8 cellular contexts compared by ENCODE assay signal in the genomic region with DNA sequence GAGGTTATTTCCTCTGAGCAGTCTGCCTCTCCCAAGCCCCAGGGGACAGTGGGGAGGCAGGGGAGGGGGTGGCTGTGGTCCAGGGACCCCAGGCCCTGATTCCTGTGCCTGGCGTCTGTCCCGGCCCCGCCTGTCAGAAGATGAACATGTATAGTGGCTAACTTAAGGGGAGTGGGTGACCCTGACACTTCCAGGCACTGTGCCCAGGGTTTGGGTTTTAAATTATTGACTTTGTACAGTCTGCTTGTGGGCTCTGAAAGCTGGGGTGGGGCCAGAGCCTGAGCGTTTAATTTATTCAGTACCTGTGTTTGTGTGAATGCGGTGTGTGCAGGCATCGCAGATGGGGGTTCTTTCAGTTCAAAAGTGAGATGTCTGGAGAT. TPM values are rescaled to one million over a fixed set of nuclear protein-coding genes. Genes with fewer than 3 reads are reported as not detected.
A peak's percentile ranks its signal among the peaks of the same experiment; 100 is the strongest.
DNase-seq lines count a peak whose midpoint lies in the region; ATAC-seq and TF ChIP-seq lines count a peak whose summit lies in the region.

No MANE protein-coding gene starts in this region.

- POLR2A ChIA-PET in activated CD8-positive, alpha-beta T cell treated with anti-CD3 and anti-CD28 coated beads, Interleukin-2, amount 10 ng/mL, durations not matched to agents 7 days and 5 days (lab: Charles Lee): no interaction called here

- H3K36me3 Mint-ChIP-seq in GM23338 (ENCODE audit: low read depth): peaks cover 19% of the 10 kb centered on the region
- H3K36me3 Mint-ChIP-seq in activated CD8-positive, alpha-beta T cell treated with anti-CD3 and anti-CD28 coated beads, Interleukin-2, amount 10 ng/mL, durations not matched to agents 7 days and 5 days (ENCODE audit: low read depth): peaks cover 30% of the 10 kb centered on the region
- H3K36me3 Mint-ChIP-seq in glutamatergic neuron (ENCODE audit: unreplicated experiment): no peaks in the 10 kb centered on the region

- H3K4me3 ChIP-seq in GM23338: no peak overlapping the region
- peak overlapping the region; percentile 61 to 86 (median 78) for H3K4me3 ChIP-seq in skeletal muscle tissue (ENCODE audit: low read length in 3 of 3)

- 0 out of 2 replicates have a peak, but pooled peaks cover 5% of the 10 kb centered on the region for H4K20me1 ChIP-seq in GM23338 (replicated peaks; ENCODE audit: insufficient read depth)

- no peak overlapping the region for H2AFZ ChIP-seq in GM23338

- H3K27ac ChIP-seq in GM23338 (ENCODE audit: low read depth) (no peak overlapping the region), skeletal muscle tissue (ENCODE audit: low read depth, low read length) (peak overlapping the region; percentile 83)

- H3K9me3 ChIP-seq in skeletal muscle tissue (ENCODE audit: control insufficient read depth in 3 of 3, low read length in 3 of 3): no peaks in the 10 kb centered on the region

- CTCF ChIA-PET in activated CD8-positive, alpha-beta T cell treated with anti-CD3 and anti-CD28 coated beads, Interleukin-2, amount 10 ng/mL, durations not matched to agents 7 days and 5 days (lab: Charles Lee): no interaction called here

- H3K27me3 Mint-ChIP-seq in GM23338 (ENCODE audit: insufficient read depth, low read depth, poor library complexity) (peaks cover 9% of the 10 kb centered on the region), glutamatergic neuron (ENCODE audit: unreplicated experiment) (peaks cover 12% of the 10 kb centered on the region)
- no peaks in the 10 kb centered on the region for H3K27me3 Mint-ChIP-seq in activated CD8-positive, alpha-beta T cell treated with anti-CD3 and anti-CD28 coated beads, Interleukin-2, amount 10 ng/mL, durations not matched to agents 7 days and 5 days (ENCODE audit: low read depth)

- H3K4me1 Mint-ChIP-seq in GM23338: peaks cover 9% of the 10 kb centered on the region
- peaks cover 43% of the 10 kb centered on the region for H3K4me1 Mint-ChIP-seq in activated CD8-positive, alpha-beta T cell treated with anti-CD3 and anti-CD28 coated beads, Interleukin-2, amount 10 ng/mL, durations not matched to agents 7 days and 5 days (ENCODE audit: low read depth)
- H3K4me1 Mint-ChIP-seq in glutamatergic neuron (ENCODE audit: low read depth, unreplicated experiment): peaks cover 8% of the 10 kb centered on the region

- peaks cover 14% of the 10 kb centered on the region for H3K79me2 ChIP-seq in GM23338 (replicated peaks; ENCODE audit: insufficient read depth)

- no peaks in the 10 kb centered on the region for H3K9me2 ChIP-seq in GM23338 (ENCODE audit: insufficient read depth)

- H3K9me3 Mint-ChIP-seq in GM23338 (no peaks in the 10 kb centered on the region; the same call in 2 of the 3 replicates), glutamatergic neuron (ENCODE audit: unreplicated experiment) (peaks cover 10% of the 10 kb centered on the region)
- no peaks in the 10 kb centered on the region for H3K9me3 Mint-ChIP-seq in activated CD8-positive, alpha-beta T cell treated with anti-CD3 and anti-CD28 coated beads, Interleukin-2, amount 10 ng/mL, durations not matched to agents 7 days and 5 days (ENCODE audit: insufficient read depth)

- H3K4me3 Mint-ChIP-seq in GM23338 (peak overlapping the region; percentile 26; the same call in 2 of the 3 replicates), glutamatergic neuron (ENCODE audit: unreplicated experiment) (peak overlapping the region; percentile 75)
- H3K4me3 Mint-ChIP-seq in activated CD8-positive, alpha-beta T cell treated with anti-CD3 and anti-CD28 coated beads, Interleukin-2, amount 10 ng/mL, durations not matched to agents 7 days and 5 days: peak overlapping the region; percentile 63

- H3K27me3 ChIP-seq in GM23338 (ENCODE audit: insufficient read depth) (peaks cover 20% of the 10 kb centered on the region), skeletal muscle tissue (ENCODE audit: control insufficient read depth in 3 of 3, insufficient read depth in 3 of 3, low read length in 3 of 3) (no peaks in the 10 kb centered on the region)

- H3K4me1 ChIP-seq in GM23338 (ENCODE audit: insufficient read depth): no peaks in the 10 kb centered on the region
- peaks cover 63 to 81% (median 72%) of the 10 kb centered on the region in 3 donors for H3K4me1 ChIP-seq in skeletal muscle tissue (ENCODE audit: control insufficient read depth in 3 of 3, insufficient read depth in 3 of 3, low read length in 3 of 3)

- H3K36me3 ChIP-seq in GM23338 (ENCODE audit: insufficient read depth) (no peaks in the 10 kb centered on the region), skeletal muscle tissue (ENCODE audit: control insufficient read depth in 3 of 3, insufficient read depth in 3 of 3, low read length in 3 of 3) (peaks cover 16 to 22% (median 20%) of the 10 kb centered on the region in 3 donors)

- H3K27ac Mint-ChIP-seq in GM23338 (no peak overlapping the region), glutamatergic neuron (ENCODE audit: unreplicated experiment) (peak overlapping the region; percentile 59)
- H3K27ac Mint-ChIP-seq in activated CD8-positive, alpha-beta T cell treated with anti-CD3 and anti-CD28 coated beads, Interleukin-2, amount 10 ng/mL, durations not matched to agents 7 days and 5 days: peak overlapping the region; percentile 52

- no peak for TF ChIP-seq CTCF in GM23338 (conservative IDR thresholded peaks at IDR 0.05; ENCODE audit: low read depth in 2 of 2)
- TF ChIP-seq CTCF in glutamatergic neuron (IDR thresholded peaks at IDR 0.05; ENCODE audit: partially characterized antibody, unreplicated experiment): no peak

- ATAC-seq in GM23338 (no peak), GM18520 (IDR thresholded peaks at IDR 0.05; ENCODE audit: unreplicated experiment) (no peak), HG02678 (IDR thresholded peaks at IDR 0.05; ENCODE audit: unreplicated experiment) (no peak), GM19035 (IDR thresholded peaks at IDR 0.05; ENCODE audit: unreplicated experiment) (no peak), GM21447 (IDR thresholded peaks at IDR 0.05; ENCODE audit: unreplicated experiment) (no peak)
- no peak for ATAC-seq in activated CD8-positive, alpha-beta T cell treated with anti-CD3 and anti-CD28 coated beads, Interleukin-2, amount 10 ng/mL, durations not matched to agents 7 days and 5 days

- H3K9ac ChIP-seq in skeletal muscle tissue (ENCODE audit: low read depth in 1 of 3, low read length in 3 of 3): peak overlapping the region; percentile 57 to 94 (median 88)

- no peak overlapping the region for H3K4me2 ChIP-seq in GM23338

- no peaks in the 10 kb centered on the region for H3F3A ChIP-seq in GM23338 (replicated peaks; ENCODE audit: low read depth)

- DNase-seq in GM23338 (ENCODE audit: low spot score): no peak
- DNase-seq in activated CD8-positive, alpha-beta T cell treated with anti-CD3 and anti-CD28 coated beads, Interleukin-2, amount 10 ng/mL, durations not matched to agents 7 days and 5 days: peak; percentile 25
- DNase-seq in glutamatergic neuron: no peak

TF ChIP-seq in GM23338, 12 proteins besides CTCF, POLR2A, EP300 and RAD21:
- no peak for TF ChIP-seq EZH2phosphoT487 (IDR thresholded peaks at IDR 0.05; ENCODE audit: unreplicated experiment)
- no peak for TF ChIP-seq ZNF114 (CRISPR knock-in tag; IDR thresholded peaks at IDR 0.05)

RNA-seq across cellular contexts. Expression of a gene that starts 3.1 kb away (rescaled TPM):
- 30.6 and 37.3 TPM in 2 replicates for total RNA-seq in GM23338 (2014; rRNA removed; shearing (Covaris generic))
- 17.7 and 18.8 TPM in 2 replicates for polyA plus RNA-seq in GM23338 (2016; fragmentation: Nextera tagmentation; extraction: Ambion mirVana)
- 10 to 100 TPM; 45.1 to 45.7 TPM for total RNA-seq in activated CD8-positive, alpha-beta T cell treated with anti-CD3 and anti-CD28 coated beads, Interleukin-2, amount 10 ng/mL, durations not matched to agents 7 days and 5 days
- 32.3 TPM for total RNA-seq in glutamatergic neuron (ENCODE audit: unreplicated experiment)
- 14.6 TPM for total RNA-seq in skeletal muscle tissue

RNA-seq across cellular contexts. Expression of a gene that starts 45.2 kb away (rescaled TPM):
- 34.4 and 35.7 TPM in 2 replicates for total RNA-seq in GM23338 (2014; rRNA removed; shearing (Covaris generic))
- polyA plus RNA-seq in GM23338 (2016; fragmentation: Nextera tagmentation; extraction: Ambion mirVana): 47.7 and 49.4 TPM in 2 replicates
- 10 to 100 TPM; 58.0 to 58.1 TPM for total RNA-seq in activated CD8-positive, alpha-beta T cell treated with anti-CD3 and anti-CD28 coated beads, Interleukin-2, amount 10 ng/mL, durations not matched to agents 7 days and 5 days
- total RNA-seq in glutamatergic neuron (ENCODE audit: unreplicated experiment): 24.9 TPM
- 13.0 TPM for total RNA-seq in skeletal muscle tissue

RNA-seq across cellular contexts. Expression of a gene that starts 45.4 kb away (rescaled TPM):
- total RNA-seq in GM23338 (2014; rRNA removed; shearing (Covaris generic)): 23.3 and 26.9 TPM in 2 replicates
- polyA plus RNA-seq in GM23338 (2016; fragmentation: Nextera tagmentation; extraction: Ambion mirVana): 18.7 and 21.8 TPM in 2 replicates
- 10 to 100 TPM; 16.3 to 17.4 TPM for total RNA-seq in activated CD8-positive, alpha-beta T cell treated with anti-CD3 and anti-CD28 coated beads, Interleukin-2, amount 10 ng/mL, durations not matched to agents 7 days and 5 days
- total RNA-seq in glutamatergic neuron (ENCODE audit: unreplicated experiment) (14.7 TPM), skeletal muscle tissue (9.9 TPM)

RNA-seq across cellular contexts. Expression of a gene that starts 48.9 kb away (rescaled TPM):
- total RNA-seq in GM23338 (2014; rRNA removed; shearing (Covaris generic)): 0.31 TPM in 1 of 2 replicates, not detected in the other
- not detected in 2 replicates for polyA plus RNA-seq in GM23338 (2016; fragmentation: Nextera tagmentation; extraction: Ambion mirVana)
- total RNA-seq in activated CD8-positive, alpha-beta T cell treated with anti-CD3 and anti-CD28 coated beads, Interleukin-2, amount 10 ng/mL, durations not matched to agents 7 days and 5 days: not detected
- total RNA-seq in glutamatergic neuron (ENCODE audit: unreplicated experiment) (not detected), skeletal muscle tissue (not detected)
